8 cellular contexts compared by ENCODE assay signal in the genomic region with DNA sequence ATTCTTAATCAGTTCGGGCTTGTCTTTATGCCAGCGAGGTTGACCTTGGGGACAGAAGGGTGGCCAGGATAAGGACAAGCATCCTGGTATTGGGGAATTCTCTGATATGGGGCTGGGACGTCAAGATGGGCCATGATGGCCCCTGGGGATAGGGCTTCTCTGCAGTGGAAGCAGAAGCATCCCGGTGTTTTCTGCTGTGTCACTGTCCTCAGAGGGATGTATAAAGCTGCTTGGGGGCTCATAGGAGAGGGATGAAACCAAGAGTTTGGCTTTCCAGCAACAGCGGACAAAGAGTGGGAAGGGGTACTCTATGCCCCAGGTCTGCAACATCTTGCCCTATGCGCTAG. TPM values are rescaled to one million over a fixed set of nuclear protein-coding genes. Genes with fewer than 3 reads are reported as not detected.
A peak's percentile ranks its signal among the peaks of the same experiment; 100 is the strongest.
DNase-seq lines count a peak whose midpoint lies in the region; ATAC-seq and TF ChIP-seq lines count a peak whose summit lies in the region.

No MANE protein-coding gene starts in this region.

- ATAC-seq in PC-3 (no peak), left lobe of liver (no peak)

- H4K20me1 ChIP-seq in PC-3 (ENCODE audit: low read length): peaks cover 16% of the 10 kb centered on the region

- no peaks in the 10 kb centered on the region for H3F3A ChIP-seq in PC-3 (ENCODE audit: low read length, unreplicated experiment)

- intact Hi-C loops in PC-3 (cut with micrococcal nuclease): loop anchor here (1.0 to 10.0 kb wide), 5 partner anchors 45 to 760 kb away; a partner anchor contains a TSS

- H3K4me1 ChIP-seq in PC-3 (ENCODE audit: insufficient read depth, low read length): peaks cover 44% of the 10 kb centered on the region

- no peaks in the 10 kb centered on the region for H3K36me3 Mint-ChIP-seq in progenitor cell of endocrine pancreas (ENCODE audit: insufficient read depth)

- peak overlapping the region; percentile 73 for H3K4me3 Mint-ChIP-seq in progenitor cell of endocrine pancreas (ENCODE audit: low read depth)

- peak overlapping the region; percentile 85 for H3K4me2 ChIP-seq in PC-3 (ENCODE audit: low read length)

- H3K9me2 ChIP-seq in PC-3 (replicated peaks; ENCODE audit: low read length): no peaks in the 10 kb centered on the region

- peaks cover 33% of the 10 kb centered on the region for H3K4me1 Mint-ChIP-seq in progenitor cell of endocrine pancreas (ENCODE audit: low read depth)

- H3K79me2 ChIP-seq in PC-3 (ENCODE audit: low read length): peaks cover 36% of the 10 kb centered on the region

- POLR2A ChIA-PET in PC-3 (lab: Charles Lee; ENCODE audit: unreplicated experiment): no interaction called here

- H3K9ac ChIP-seq in PC-3 (ENCODE audit: low read length): 0 out of 2 replicates have a peak overlapping the region, but pooled peaks have one; percentile 77

- DNase-seq in GM12865 (ENCODE audit: low read depth) (no peak), PC-3 (no peak), epithelial cell of proximal tubule (ENCODE audit: low read depth) (no peak), progenitor cell of endocrine pancreas (ENCODE audit: low spot score, unreplicated experiment) (no peak), GM03348 (ENCODE audit: low spot score) (no peak), left lobe of liver (ENCODE audit: low spot score) (no peak), NCI-H2081 (lab: John Stamatoyannopoulos, UW) (no peak), NCI-H2107 (lab: John Stamatoyannopoulos, UW) (no peak)

- TF ChIP-seq CTCF in GM12865 (IDR thresholded peaks at IDR 0.05; ENCODE audit: insufficient read depth, low read depth, low read length, missing control alignments): no peak
- no peak for TF ChIP-seq CTCF in PC-3 (conservative IDR thresholded peaks at IDR 0.05; ENCODE audit: low read depth, low read length)
- no peak for TF ChIP-seq CTCF in epithelial cell of proximal tubule (conservative IDR thresholded peaks at IDR 0.05; ENCODE audit: low read depth, low read length)
- no peak for TF ChIP-seq CTCF in progenitor cell of endocrine pancreas (IDR thresholded peaks at IDR 0.05; ENCODE audit: unreplicated experiment)

- peak overlapping the region; percentile 59 for H2AFZ ChIP-seq in PC-3 (ENCODE audit: low read length)

- H3K4me3 ChIP-seq in GM12865 (ENCODE audit: low read depth, low read length) (peak overlapping the region; percentile 86; the same call in 1 of the 2 replicates), PC-3 (ENCODE audit: low read length) (peak overlapping the region; percentile 93; the same call in 1 of the 2 replicates), epithelial cell of proximal tubule (ENCODE audit: low read depth, low read length) (peak overlapping the region; percentile 77)

- H3K36me3 ChIP-seq in PC-3 (ENCODE audit: low read depth, low read length): no peaks in the 10 kb centered on the region

- peak overlapping the region; percentile 4; the same call in 1 of the 2 replicates for H3K27ac ChIP-seq in PC-3 (ENCODE audit: low read length)

- CTCF ChIA-PET in PC-3 (lab: Charles Lee): no interaction called here

- peak overlapping the region; percentile 90 for H3K27ac Mint-ChIP-seq in progenitor cell of endocrine pancreas

- H3K9me3 ChIP-seq in PC-3 (ENCODE audit: low read length): no peaks in the 10 kb centered on the region

- TSS peak; percentile 61 for BruUV-seq in PC-3 (replicated peaks; lab: Mats Ljungman, UMichigan)

- H3K9me3 Mint-ChIP-seq in progenitor cell of endocrine pancreas (ENCODE audit: low read depth): no peaks in the 10 kb centered on the region

- H3K27me3 Mint-ChIP-seq in progenitor cell of endocrine pancreas: no peaks in the 10 kb centered on the region

- H3K27me3 ChIP-seq in PC-3 (ENCODE audit: low read length): no peaks in the 10 kb centered on the region

RNA-seq across cellular contexts. Expression of a gene that starts 1.4 kb away (rescaled TPM):
- total RNA-seq in PC-3 (2014; rRNA removed) (68.7 and 76.6 TPM in 2 replicates), epithelial cell of proximal tubule (73.0 and 83.3 TPM in 2 replicates), progenitor cell of endocrine pancreas (108 and 120 TPM in 2 replicates), left lobe of liver (70.3 TPM)
